ENCODE assay signal across 8 cellular contexts in the genomic region with DNA sequence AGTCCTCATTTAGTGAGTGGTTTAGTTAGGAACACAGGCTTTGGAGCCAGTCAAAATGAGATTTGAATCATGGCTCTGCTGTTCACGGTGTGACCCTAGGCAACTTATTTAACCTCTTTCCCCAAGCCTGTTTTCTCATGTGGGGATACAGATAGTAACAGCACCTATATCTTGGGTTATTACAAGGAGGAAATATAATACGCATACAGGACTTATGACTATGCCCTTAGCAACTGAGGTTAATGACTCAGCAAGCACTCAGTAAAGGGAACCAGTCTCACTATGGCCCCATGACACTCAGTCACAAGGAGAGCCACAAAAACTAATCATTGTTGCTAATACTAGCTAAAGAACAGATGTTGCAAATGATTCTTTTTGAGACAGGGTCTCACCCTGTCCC. TPM values are rescaled to one million over a fixed set of nuclear protein-coding genes. Genes with fewer than 3 reads are reported as not detected.
A peak's percentile ranks its signal among the peaks of the same experiment; 100 is the strongest.
DNase-seq lines count a peak whose midpoint lies in the region; ATAC-seq and FAIRE-seq lines count a peak whose summit lies in the region.

No MANE protein-coding gene starts in this region.

- FAIRE-seq in small intestine (lab: Jason Lieb, UNC) = no peak

- peak; percentile 19 to 23 for DNase-seq in stimulated activated CD8-positive, alpha-beta memory T cell treated with anti-CD3 and anti-CD28 coated beads, Interleukin-15, amount 100 ng/mL, for 48 hours (ENCODE audit: low read depth in 2 of 2)
- DNase-seq in stimulated activated CD8-positive, alpha-beta memory T cell treated with anti-CD3 and anti-CD28 coated beads, Interleukin-4, amount 100 ng/mL, for 48 hours = no peak
- no peak for DNase-seq in activated T-helper 2 cell treated with anti-CD3 and anti-CD28 coated beads, Interferon-gamma antibody, Interleukin-2, Interleukin-4, amounts not matched to agents 10 μg/mL and 5 μg/mL and 100 μg/mL, durations not matched to agents 14 hours and 24 hours and 36 hours (ENCODE audit: low spot score)
- DNase-seq in small intestine (peak; percentile 49), occipital lobe (lab: John Stamatoyannopoulos, UW) (no peak), NCI-H187 treated with DMSO at 0.1 percent for 48 hours (lab: John Stamatoyannopoulos, UW) (no peak)
- no peak for DNase-seq in NK-92 treated with Interleukin-12 subunit alpha and Interleukin-12 subunit beta, amount 100 ng/mL, for 24 hours (lab: John Stamatoyannopoulos, UW)

- peak overlapping the region; percentile 69 for H3K27ac Mint-ChIP-seq in activated T-helper 2 cell treated with anti-CD3 and anti-CD28 coated beads, Interferon-gamma antibody, Interleukin-2, Interleukin-4, amounts not matched to agents 10 μg/mL and 5 μg/mL and 100 μg/mL, durations not matched to agents 14 hours and 24 hours and 36 hours

- intact Hi-C loops in activated T-helper 2 cell treated with anti-CD3 and anti-CD28 coated beads, Interferon-gamma antibody, Interleukin-2, Interleukin-4, amounts not matched to agents 10 μg/mL and 5 μg/mL and 100 μg/mL, durations not matched to agents 14 hours and 24 hours and 36 hours (cut with micrococcal nuclease) = loop anchor here (1.0 to 2.0 kb wide), 6 partner anchors 12 to 72 kb away; a partner anchor contains a TSS

- peaks cover 20% of the 10 kb centered on the region for H3K36me3 Mint-ChIP-seq in activated T-helper 2 cell treated with anti-CD3 and anti-CD28 coated beads, Interferon-gamma antibody, Interleukin-2, Interleukin-4, amounts not matched to agents 10 μg/mL and 5 μg/mL and 100 μg/mL, durations not matched to agents 14 hours and 24 hours and 36 hours (ENCODE audit: low read depth)

- no peak overlapping the region for H3K4me3 Mint-ChIP-seq in activated T-helper 2 cell treated with anti-CD3 and anti-CD28 coated beads, Interferon-gamma antibody, Interleukin-2, Interleukin-4, amounts not matched to agents 10 μg/mL and 5 μg/mL and 100 μg/mL, durations not matched to agents 14 hours and 24 hours and 36 hours (ENCODE audit: low read depth)

- no peaks in the 10 kb centered on the region for H3K27me3 Mint-ChIP-seq in activated T-helper 2 cell treated with anti-CD3 and anti-CD28 coated beads, Interferon-gamma antibody, Interleukin-2, Interleukin-4, amounts not matched to agents 10 μg/mL and 5 μg/mL and 100 μg/mL, durations not matched to agents 14 hours and 24 hours and 36 hours (ENCODE audit: low read depth)

- no peaks in the 10 kb centered on the region for H3K4me1 ChIP-seq in small intestine (ENCODE audit: control insufficient read depth in 2 of 2, insufficient read depth in 1 of 2, low read depth in 1 of 2, low read length in 1 of 2)

- H3K27me3 ChIP-seq in small intestine (ENCODE audit: control insufficient read depth in 2 of 2, insufficient read depth in 2 of 2, low read length in 2 of 2) = no peaks in the 10 kb centered on the region

- peaks cover 43% of the 10 kb centered on the region for H3K4me1 Mint-ChIP-seq in activated T-helper 2 cell treated with anti-CD3 and anti-CD28 coated beads, Interferon-gamma antibody, Interleukin-2, Interleukin-4, amounts not matched to agents 10 μg/mL and 5 μg/mL and 100 μg/mL, durations not matched to agents 14 hours and 24 hours and 36 hours (ENCODE audit: low read depth)

- no peaks in the 10 kb centered on the region for H3K9me3 ChIP-seq in small intestine (ENCODE audit: control insufficient read depth, low read depth)

- peaks cover 3 to 5% of the 10 kb centered on the region in 2 donors for H3K36me3 ChIP-seq in small intestine (ENCODE audit: control insufficient read depth in 2 of 2, insufficient read depth in 2 of 2, low read length in 2 of 2)

- no peak overlapping the region for H3K4me3 ChIP-seq in small intestine (ENCODE audit: low read depth in 1 of 2, low read length in 2 of 2)

- peaks cover 5% of the 10 kb centered on the region for H3K9me3 Mint-ChIP-seq in activated T-helper 2 cell treated with anti-CD3 and anti-CD28 coated beads, Interferon-gamma antibody, Interleukin-2, Interleukin-4, amounts not matched to agents 10 μg/mL and 5 μg/mL and 100 μg/mL, durations not matched to agents 14 hours and 24 hours and 36 hours

- peak overlapping the region in 1 of 2 donors; percentile 54 for H3K27ac ChIP-seq in small intestine (ENCODE audit: low read depth in 1 of 2, low read length in 1 of 2)

- peak; percentile 73 for ATAC-seq in HG03432 (IDR thresholded peaks at IDR 0.05; ENCODE audit: unreplicated experiment)

- WGBS in small intestine, 3 donors = 48 to 69% (median 67%) methylated on average over 2 of the region's 2 CpGs

RNA-seq across cellular contexts. Expression of a gene that starts 45.9 kb away (rescaled TPM):
- total RNA-seq in activated T-helper 2 cell treated with anti-CD3 and anti-CD28 coated beads, Interferon-gamma antibody, Interleukin-2, Interleukin-4, amounts not matched to agents 10 μg/mL and 5 μg/mL and 100 μg/mL, durations not matched to agents 14 hours and 24 hours and 36 hours = 6.9 and 7.7 TPM in 2 replicates
- polyA plus RNA-seq in small intestine = 10 to 100 TPM in 1 of 3 donors, 1 to 10 TPM in 2; 3.8 to 22.2 (median 6.5) TPM
- total RNA-seq in occipital lobe = 36.8 TPM

Comparison
In these comparisons a context has a peak if more than half of its experiments do, and no peak if none do; other contexts are left out.
1. DNase-seq: peak in stimulated activated CD8-positive, alpha-beta memory T cell treated with anti-CD3 and anti-CD28 coated beads, Interleukin-15, amount 100 ng/mL, for 48 hours (2 of 2) and small intestine (single experiment); none in stimulated activated CD8-positive, alpha-beta memory T cell treated with anti-CD3 and anti-CD28 coated beads, Interleukin-4, amount 100 ng/mL, for 48 hours (single experiment), activated T-helper 2 cell treated with anti-CD3 and anti-CD28 coated beads, Interferon-gamma antibody, Interleukin-2, Interleukin-4, amounts not matched to agents 10 μg/mL and 5 μg/mL and 100 μg/mL, durations not matched to agents 14 hours and 24 hours and 36 hours (single experiment), NK-92 treated with Interleukin-12 subunit alpha and Interleukin-12 subunit beta, amount 100 ng/mL, for 24 hours (single experiment), occipital lobe (single experiment) and NCI-H187 treated with DMSO at 0.1 percent for 48 hours (single experiment).